In genomic region chr3:72475258-72476138, GRCh38 we compare ENCODE assay signal across 19 cellular contexts. TPM values are rescaled to one million over a fixed set of nuclear protein-coding genes. Genes with fewer than 3 reads are reported as not detected.
DNase-seq lines count a peak whose midpoint lies in the region; ATAC-seq and TF ChIP-seq lines count a peak whose summit lies in the region.
"Had no signal": no experiment of that assay in that cellular context is flagged by ENCODE, and none has a peak within 500 bp of the region (broad histone marks: within the 10 kb centered on the region; RNA-seq: fewer than 3 reads in every experiment).

No MANE protein-coding gene starts in this region.

- no peak for TF ChIP-seq CTCF in osteoblast (IDR thresholded peaks at IDR 0.05; ENCODE audit: extremely low read depth, low read depth, low read length)
- no peak for TF ChIP-seq CTCF in suprapubic skin (IDR thresholded peaks at IDR 0.05)

- WGBS in suprapubic skin: 90% methylated on average over 8 of the region's 8 CpGs

- POLR2A ChIA-PET in activated CD4-positive, alpha-beta T cell treated with anti-CD3 and anti-CD28 coated beads for 36 hours (lab: Charles Lee): no interaction called here
- POLR2A ChIA-PET in activated CD4-positive, alpha-beta memory T cell treated with anti-CD3 and anti-CD28 coated beads for 36 hours (lab: Charles Lee): interaction anchor here (1.1 to 1.6 kb wide), 3 partner anchors 8 to 45 kb away, joined by 3 to 5 read pairs (median 4); no protein-coding TSS in a partner anchor

- H3K9me3 Mint-ChIP-seq in activated CD4-positive, alpha-beta T cell treated with anti-CD3 and anti-CD28 coated beads for 36 hours (ENCODE audit: low read depth): peaks cover 3% of the 10 kb centered on the region
- peaks cover 9% of the 10 kb centered on the region for H3K9me3 Mint-ChIP-seq in activated CD4-positive, alpha-beta memory T cell treated with anti-CD3 and anti-CD28 coated beads for 36 hours

- no peaks in the 10 kb centered on the region for H3K9me3 ChIP-seq in KOPT-K1 (ENCODE audit: insufficient read depth, low read length, poor library complexity, severe bottlenecking)
- no peaks in the 10 kb centered on the region for H3K9me3 ChIP-seq in osteoblast (ENCODE audit: low read depth, low read length)
- H3K9me3 ChIP-seq in suprapubic skin: no peaks in the 10 kb centered on the region
- H3K9me3 ChIP-seq: left ventricle myocardium inferior, tibial artery had no signal

- no peak overlapping the region for H3K4me3 Mint-ChIP-seq in activated CD4-positive, alpha-beta T cell treated with anti-CD3 and anti-CD28 coated beads for 36 hours
- peak overlapping the region; percentile 6 for H3K4me3 Mint-ChIP-seq in activated CD4-positive, alpha-beta memory T cell treated with anti-CD3 and anti-CD28 coated beads for 36 hours

- H2AFZ ChIP-seq in osteoblast (ENCODE audit: low read length): no peak overlapping the region

- H4K20me1 ChIP-seq in osteoblast (ENCODE audit: insufficient read depth, low read length): no peaks in the 10 kb centered on the region

- ATAC-seq in activated CD4-positive, alpha-beta T cell treated with anti-CD3 and anti-CD28 coated beads for 36 hours: peak; percentile 76

- H3K4me1 Mint-ChIP-seq in activated CD4-positive, alpha-beta T cell treated with anti-CD3 and anti-CD28 coated beads for 36 hours: peaks cover 48% of the 10 kb centered on the region
- peaks cover 52% of the 10 kb centered on the region for H3K4me1 Mint-ChIP-seq in activated CD4-positive, alpha-beta memory T cell treated with anti-CD3 and anti-CD28 coated beads for 36 hours (ENCODE audit: low read depth)

- peaks cover 9% of the 10 kb centered on the region for H3K27me3 ChIP-seq in osteoblast (ENCODE audit: insufficient read depth, low read length)
- no peaks in the 10 kb centered on the region for H3K27me3 ChIP-seq in suprapubic skin
- H3K27me3 ChIP-seq: tibial artery had no signal

- TF ChIP-seq EP300 in suprapubic skin (IDR thresholded peaks at IDR 0.05): no peak

- peaks cover 8% of the 10 kb centered on the region for H3K36me3 Mint-ChIP-seq in activated CD4-positive, alpha-beta T cell treated with anti-CD3 and anti-CD28 coated beads for 36 hours (ENCODE audit: low read depth)
- peaks cover 7% of the 10 kb centered on the region for H3K36me3 Mint-ChIP-seq in activated CD4-positive, alpha-beta memory T cell treated with anti-CD3 and anti-CD28 coated beads for 36 hours

- no peak overlapping the region for H3K4me2 ChIP-seq in osteoblast (ENCODE audit: insufficient read depth, low read length)

- H3K79me2 ChIP-seq in osteoblast (ENCODE audit: insufficient read depth, low read length): no peaks in the 10 kb centered on the region

- TF ChIP-seq POLR2A in suprapubic skin (IDR thresholded peaks at IDR 0.05): no peak

- no peaks in the 10 kb centered on the region for H3K27me3 Mint-ChIP-seq in activated CD4-positive, alpha-beta T cell treated with anti-CD3 and anti-CD28 coated beads for 36 hours
- H3K27me3 Mint-ChIP-seq in activated CD4-positive, alpha-beta memory T cell treated with anti-CD3 and anti-CD28 coated beads for 36 hours: no peaks in the 10 kb centered on the region

- DNase-seq in activated CD4-positive, alpha-beta T cell treated with anti-CD3 and anti-CD28 coated beads for 36 hours: peak; percentile 19
- no peak for DNase-seq in activated CD4-positive, alpha-beta T cell treated with anti-CD3 and anti-CD28 coated beads, Interleukin-2, amount 50 U/mL, for 48 hours
- DNase-seq in activated CD4-positive, alpha-beta memory T cell treated with anti-CD3 and anti-CD28 coated beads for 36 hours: no peak
- DNase-seq in osteoblast (ENCODE audit: insufficient read length, low spot score, missing footprints): peak; percentile 34
- DNase-seq in D341Med (ENCODE audit: low spot score): no peak
- no peak for DNase-seq in central memory CD4-positive, alpha-beta T cell
- DNase-seq in suprapubic skin (ENCODE audit: low spot score in 2 of 2): no peak
- DNase-seq: activated CD4-positive, alpha-beta T cell treated with anti-CD3 and anti-CD28 coated beads for 1 hour; C1 segment of cervical spinal cord; DMS153; foreskin melanocyte; Karpas-422; left ventricle myocardium inferior; NCI-H1436 treated with DMSO at 0.1 percent for 48 hours; Right ventricle myocardium superior; stimulated activated CD4-positive, alpha-beta T cell treated with anti-CD3 and anti-CD28 coated beads, Interleukin-2, amount 100 ng/mL, for 48 hours; tibial artery had no signal

- H3K4me1 ChIP-seq in osteoblast (ENCODE audit: insufficient read depth, low read length) (no peaks in the 10 kb centered on the region), suprapubic skin (no peaks in the 10 kb centered on the region)
- H3K4me1 ChIP-seq: left ventricle myocardium inferior, tibial artery had no signal

- H3K27ac ChIP-seq in KOPT-K1 (ENCODE audit: low read depth, low read length, poor library complexity, severe bottlenecking): peak overlapping the region; percentile 47
- no peak overlapping the region for H3K27ac ChIP-seq in osteoblast (ENCODE audit: low read depth, low read length)
- H3K27ac ChIP-seq in suprapubic skin: no peak overlapping the region
- H3K27ac ChIP-seq: coronary artery, left ventricle myocardium inferior, tibial artery had no signal

- peak overlapping the region; percentile 78 for H3K27ac Mint-ChIP-seq in activated CD4-positive, alpha-beta T cell treated with anti-CD3 and anti-CD28 coated beads for 36 hours
- H3K27ac Mint-ChIP-seq in activated CD4-positive, alpha-beta memory T cell treated with anti-CD3 and anti-CD28 coated beads for 36 hours: peak overlapping the region; percentile 89

- no peaks in the 10 kb centered on the region for H3K36me3 ChIP-seq in KOPT-K1 (ENCODE audit: insufficient read depth, low read length)
- no peaks in the 10 kb centered on the region for H3K36me3 ChIP-seq in osteoblast (ENCODE audit: insufficient read depth, low read length)
- no peaks in the 10 kb centered on the region for H3K36me3 ChIP-seq in suprapubic skin
- H3K36me3 ChIP-seq: left ventricle myocardium inferior, tibial artery had no signal

- intact Hi-C loops in activated CD4-positive, alpha-beta T cell treated with anti-CD3 and anti-CD28 coated beads for 36 hours (cut with DNase I, micrococcal nuclease): loop anchor here in 1 of 2 experiments (2.0 kb wide), 1 partner anchor 31 kb away; no protein-coding TSS in a partner anchor
- intact Hi-C loops in activated CD4-positive, alpha-beta memory T cell treated with anti-CD3 and anti-CD28 coated beads for 36 hours (cut with micrococcal nuclease): loop anchor here (1.0 to 5.0 kb wide), 4 partner anchors 8 to 478 kb away; no protein-coding TSS in a partner anchor

- CTCF ChIA-PET in activated CD4-positive, alpha-beta T cell treated with anti-CD3 and anti-CD28 coated beads for 36 hours (lab: Charles Lee): interaction anchor here (0.5 to 0.6 kb wide), 2 partner anchors 30 to 45 kb away, joined by 3 read pairs; no protein-coding TSS in a partner anchor
- CTCF ChIA-PET in activated CD4-positive, alpha-beta memory T cell treated with anti-CD3 and anti-CD28 coated beads for 36 hours (lab: Charles Lee): no interaction called here

- H3K4me3 ChIP-seq in osteoblast (ENCODE audit: insufficient read depth, low read length) (no peak overlapping the region), suprapubic skin (no peak overlapping the region)
- H3K4me3 ChIP-seq: coronary artery, left ventricle myocardium inferior, tibial artery had no signal

RNA-seq across cellular contexts. Expression of gene RYBP, which starts 29.1 kb away (rescaled TPM):
- total RNA-seq in activated CD4-positive, alpha-beta T cell treated with anti-CD3 and anti-CD28 coated beads for 36 hours: 10 to 100 TPM; 31.0 to 34.0 TPM
- total RNA-seq in activated CD4-positive, alpha-beta memory T cell treated with anti-CD3 and anti-CD28 coated beads for 36 hours: 10 to 100 TPM; 36.5 to 37.0 TPM
- total RNA-seq in osteoblast: 19.9 and 25.6 TPM in 2 replicates
- 10 to 100 TPM; 11.4 to 13.8 (median 12.2) TPM for total RNA-seq in suprapubic skin

Comparison
In these comparisons a context has a peak if more than half of its experiments do, and no peak if none do; other contexts are left out.
1. DNase-seq: peak in activated CD4-positive, alpha-beta T cell treated with anti-CD3 and anti-CD28 coated beads for 36 hours (single experiment) and osteoblast (single experiment); none in activated CD4-positive, alpha-beta T cell treated with anti-CD3 and anti-CD28 coated beads, Interleukin-2, amount 50 U/mL, for 48 hours (0 of 2), activated CD4-positive, alpha-beta memory T cell treated with anti-CD3 and anti-CD28 coated beads for 36 hours (single experiment), D341Med (single experiment), central memory CD4-positive, alpha-beta T cell (single experiment) and suprapubic skin (0 of 2).